Comparison of ENCODE assay signal across 20 cellular contexts in genomic region chr3:68771683-68772082, GRCh38.
"Had no signal": no experiment of that assay in that cellular context is flagged by ENCODE, and none has a peak within 500 bp of the region (broad histone marks: within the 10 kb centered on the region; RNA-seq: fewer than 3 reads in every experiment).

No MANE protein-coding gene starts in this region.

- H3K4me3 ChIP-seq: breast epithelium, colonic mucosa, dorsolateral prefrontal cortex, left lung, lung, right lobe of liver, skin epidermis, tibial nerve had no signal

- DNase-seq: activated B cell treated with CpG ODN at 0.5 μM for 24 hours; activated CD4-positive, alpha-beta T cell treated with anti-CD3 and anti-CD28 coated beads for 4 hours; activated CD4-positive, alpha-beta T cell treated with anti-CD3 and anti-CD28 coated beads, Interleukin-2, amount 50 U/mL, for 48 hours; activated naive CD4-positive, alpha-beta T cell treated with Interleukin-2 at 50 U/mL for 16 hours; activated naive CD8-positive, alpha-beta T cell treated with anti-CD3 and anti-CD28 coated beads for 36 hours; activated T-cell treated with anti-CD3 and anti-CD28 coated beads, Interleukin-2, amount 50 U/mL, for 48 hours; amniotic stem cell; colonic mucosa; dorsolateral prefrontal cortex; foreskin melanocyte; left lung; naive thymus-derived CD4-positive, alpha-beta T cell; occipital lobe; right lobe of liver; stimulated activated CD4-positive, alpha-beta T cell treated with anti-CD3 and anti-CD28 coated beads, Interleukin-2, amount 100 ng/mL, for 24 hours; stimulated activated naive CD8-positive, alpha-beta T cell treated with anti-CD3 and anti-CD28 coated beads, Interleukin-15, amount 100 ng/mL, for 72 hours had no signal
